Comparison of ENCODE assay signal across 9 cellular contexts in the genomic region with DNA sequence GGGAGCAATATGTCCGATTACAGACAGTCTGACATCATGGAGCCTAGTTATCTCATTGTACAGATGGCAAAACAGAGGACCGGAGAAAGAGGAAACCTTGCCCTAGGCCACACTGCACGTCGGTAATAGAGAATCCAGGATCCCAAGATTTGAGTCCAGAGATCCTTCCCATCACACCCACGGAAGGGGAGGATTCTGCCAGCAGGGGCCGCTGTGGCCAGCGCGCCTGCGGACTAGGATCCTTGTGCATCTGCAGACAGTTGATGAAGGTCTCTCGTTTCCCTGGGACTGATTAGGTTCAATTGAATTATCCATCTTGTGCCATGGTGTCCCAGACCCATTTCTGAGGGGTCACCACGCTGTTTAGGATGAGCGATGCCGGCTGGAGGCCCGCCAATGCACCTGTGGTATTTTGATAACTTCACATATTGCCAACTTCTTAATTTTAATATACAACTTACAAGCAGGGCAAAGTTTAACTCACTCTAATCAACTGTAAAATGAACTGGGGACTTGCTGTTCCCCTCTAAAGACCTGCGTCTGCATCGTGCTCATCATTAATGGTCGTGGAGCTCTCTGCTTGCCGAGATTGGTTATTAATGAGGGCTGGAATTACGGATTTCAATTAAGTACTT.
DNase-seq lines count a peak whose midpoint lies in the region; ATAC-seq, FAIRE-seq and TF ChIP-seq lines count a peak whose summit lies in the region.
"Had no signal": no experiment of that assay in that cellular context is flagged by ENCODE, and none has a peak within 500 bp of the region (broad histone marks: within the 10 kb centered on the region; RNA-seq: fewer than 3 reads in every experiment).

No MANE protein-coding gene starts in this region.

- peaks cover 13% of the 10 kb centered on the region for H3K4me1 Mint-ChIP-seq in astrocyte (ENCODE audit: low read depth, unreplicated experiment)
- H3K4me1 Mint-ChIP-seq in CD8-positive, alpha-beta T cell (ENCODE audit: low read depth), result no peaks in the 10 kb centered on the region

- H3K27ac ChIP-seq in astrocyte (ENCODE audit: low read depth, low read length), result no peak overlapping the region
- H3K27ac ChIP-seq in CD8-positive, alpha-beta T cell (ENCODE audit: low read depth, low read length), result no peak overlapping the region

- CTCF ChIA-PET in CD8-positive, alpha-beta T cell (lab: Charles Lee), result no interaction called here

- no peak overlapping the region for H3K27ac Mint-ChIP-seq in astrocyte (ENCODE audit: unreplicated experiment)
- H3K27ac Mint-ChIP-seq in CD8-positive, alpha-beta T cell, result no peak overlapping the region

- intact Hi-C loops in CD8-positive, alpha-beta T cell (cut with DNase I, micrococcal nuclease), result no loop called here

- peaks cover 1% of the 10 kb centered on the region for H3K27me3 Mint-ChIP-seq in astrocyte (ENCODE audit: low read depth, unreplicated experiment)
- H3K27me3 Mint-ChIP-seq in CD8-positive, alpha-beta T cell (ENCODE audit: low read depth), result peaks cover 15% of the 10 kb centered on the region

- H3K4me3 ChIP-seq in astrocyte (ENCODE audit: insufficient read depth, low read depth, low read length), result no peak overlapping the region
- H3K4me3 ChIP-seq in CD8-positive, alpha-beta T cell (ENCODE audit: low read depth, low read length), result no peak overlapping the region

- TF ChIP-seq CTCF in astrocyte (IDR thresholded peaks at IDR 0.05; ENCODE audit: insufficient read depth, low read depth, low read length), result peak; percentile 75
- no peak for TF ChIP-seq CTCF in CD8-positive, alpha-beta T cell (IDR thresholded peaks at IDR 0.05)

- ATAC-seq in HG03135 (IDR thresholded peaks at IDR 0.05; ENCODE audit: unreplicated experiment), result no peak
- no peak for ATAC-seq in CD8-positive, alpha-beta T cell

- peaks cover 8% of the 10 kb centered on the region for H3K4me1 ChIP-seq in astrocyte (ENCODE audit: insufficient read depth, low read length)
- H3K4me1 ChIP-seq in CD8-positive, alpha-beta T cell (ENCODE audit: insufficient read depth, low read length), result no peaks in the 10 kb centered on the region

- no peak overlapping the region for H2AFZ ChIP-seq in astrocyte (ENCODE audit: low read depth, low read length)

- no peaks in the 10 kb centered on the region for H3K9me3 Mint-ChIP-seq in astrocyte (ENCODE audit: unreplicated experiment)
- H3K9me3 Mint-ChIP-seq in CD8-positive, alpha-beta T cell, result no peaks in the 10 kb centered on the region

- POLR2A ChIA-PET in CD8-positive, alpha-beta T cell (lab: Charles Lee), result no interaction called here

- H3K27me3 ChIP-seq in astrocyte (ENCODE audit: insufficient read depth, low read length), result no peaks in the 10 kb centered on the region
- no peaks in the 10 kb centered on the region for H3K27me3 ChIP-seq in CD8-positive, alpha-beta T cell (ENCODE audit: insufficient read depth, low read length)

- no peaks in the 10 kb centered on the region for H3K36me3 Mint-ChIP-seq in astrocyte (ENCODE audit: low read depth, unreplicated experiment)
- H3K36me3 Mint-ChIP-seq in CD8-positive, alpha-beta T cell, result no peaks in the 10 kb centered on the region

- no peak overlapping the region for H3K4me2 ChIP-seq in astrocyte (ENCODE audit: low read length)

- no peak overlapping the region for H3K9ac ChIP-seq in astrocyte (ENCODE audit: low read length)

- no peaks in the 10 kb centered on the region for H3K36me3 ChIP-seq in astrocyte (ENCODE audit: insufficient read depth, low read length)
- H3K36me3 ChIP-seq in CD8-positive, alpha-beta T cell (ENCODE audit: insufficient read depth, low read length), result no peaks in the 10 kb centered on the region

- H3K4me3 Mint-ChIP-seq in astrocyte (ENCODE audit: unreplicated experiment), result no peak overlapping the region
- no peak overlapping the region for H3K4me3 Mint-ChIP-seq in CD8-positive, alpha-beta T cell

- H3K9me3 ChIP-seq in astrocyte (ENCODE audit: insufficient read depth, low read depth, low read length), result no peaks in the 10 kb centered on the region
- H3K9me3 ChIP-seq in CD8-positive, alpha-beta T cell (ENCODE audit: low read length), result no peaks in the 10 kb centered on the region

- peak; percentile 4 for FAIRE-seq in HTR-8/SVneo (lab: Jason Lieb, UNC)
- no peak for FAIRE-seq in astrocyte (lab: Jason Lieb, UNC)
- FAIRE-seq: endometrium had no signal

- H3K79me2 ChIP-seq in astrocyte (ENCODE audit: insufficient read depth, low read length), result no peaks in the 10 kb centered on the region

- no peaks in the 10 kb centered on the region for H4K20me1 ChIP-seq in astrocyte (ENCODE audit: insufficient read depth, low read length)

- DNase-seq in D341Med (ENCODE audit: low spot score), result peak; percentile 80
- DNase-seq in HTR-8/SVneo (ENCODE audit: insufficient read length, low spot score), result peak; percentile 34
- DNase-seq in astrocyte (ENCODE audit: low read depth), result no peak
- peak; percentile 46 for DNase-seq in kidney glomerular epithelial cell (lab: John Stamatoyannopoulos, UW)
- DNase-seq in SKM-1 (lab: John Stamatoyannopoulos, UW; ENCODE audit: unreplicated experiment), result no peak
- no peak for DNase-seq in NCI-H2081 treated with DMSO at 0.1 percent for 48 hours (lab: John Stamatoyannopoulos, UW)
- no peak for DNase-seq in CD8-positive, alpha-beta T cell

Comparison
In these comparisons a context has a peak if more than half of its experiments do, and no peak if none do; other contexts are left out.
1. DNase-seq: peak in D341Med (single experiment), HTR-8/SVneo (single experiment) and kidney glomerular epithelial cell (single experiment); none in astrocyte (single experiment), SKM-1 (single experiment), NCI-H2081 treated with DMSO at 0.1 percent for 48 hours (single experiment) and CD8-positive, alpha-beta T cell (0 of 7).